Comparison of ENCODE assay signal across 8 cellular contexts in genomic region chr10:79047875-79048638, GRCh38. TPM values are rescaled to one million over a fixed set of nuclear protein-coding genes. Genes with fewer than 3 reads are reported as not detected.
DNase-seq lines count a peak whose midpoint lies in the region; TF ChIP-seq lines count a peak whose summit lies in the region.

No MANE protein-coding gene starts in this region.

- peaks cover 17% of the 10 kb centered on the region for H3K4me1 ChIP-seq in left ventricle myocardium inferior

- DNase-seq in Jurkat, Clone E6-1 (ENCODE audit: low read depth, low spot score) = peak; percentile 83
- DNase-seq in activated CD4-positive, alpha-beta T cell treated with anti-CD3 and anti-CD28 coated beads for 48 hours = peak; percentile 69
- DNase-seq in left ventricle myocardium inferior (peak; percentile 29), NCI-H2029 treated with DMSO at 0.1 percent for 48 hours (lab: John Stamatoyannopoulos, UW) (no peak), LoVo (ENCODE audit: low spot score) (no peak), MG63 (no peak), COR-L47 (lab: John Stamatoyannopoulos, UW) (no peak)
- DNase-seq in stimulated activated naive CD4-positive, alpha-beta T cell treated with Interleukin-2 at 50 U/mL for 16 hours (lab: John Stamatoyannopoulos, UW) = peak; percentile 23

- no peaks in the 10 kb centered on the region for H3K27me3 ChIP-seq in left ventricle myocardium inferior (ENCODE audit: low read depth)
- H3K27me3 ChIP-seq in MG63 = no peaks in the 10 kb centered on the region

- intact Hi-C loops in left ventricle myocardium inferior (cut with micrococcal nuclease) = no loop called here

- H3K27ac ChIP-seq in left ventricle myocardium inferior (replicated peaks) = peak overlapping the region; percentile 33

- TF ChIP-seq CTCF in left ventricle myocardium inferior (IDR thresholded peaks at IDR 0.05; ENCODE audit: borderline replicate concordance) = no peak

- H3K9me3 ChIP-seq in left ventricle myocardium inferior (replicated peaks) (no peaks in the 10 kb centered on the region), MG63 (no peaks in the 10 kb centered on the region)

- no peaks in the 10 kb centered on the region for H3K36me3 ChIP-seq in left ventricle myocardium inferior
- H3K36me3 ChIP-seq in MG63 = no peaks in the 10 kb centered on the region

- H3K4me3 ChIP-seq in Jurkat, Clone E6-1 (ENCODE audit: low read length) = peak overlapping the region; percentile 44
- H3K4me3 ChIP-seq in left ventricle myocardium inferior = no peak overlapping the region
- no peak overlapping the region for H3K4me3 ChIP-seq in MG63

RNA-seq across cellular contexts. Expression of gene ZMIZ1, which starts 20.7 kb away (rescaled TPM):
- polyA plus RNA-seq in Jurkat, Clone E6-1 (2012; ENCODE audit: insufficient read depth, insufficient read length) = 24.0 TPM
- 55.9 TPM for total RNA-seq in left ventricle myocardium inferior
- total RNA-seq in MG63 (2014; rRNA removed; shearing (Covaris generic); ENCODE audit: low replicate concordance) = 9.5 and 22.4 TPM in 2 replicates

Comparison
In these comparisons a context has a peak if more than half of its experiments do, and no peak if none do; other contexts are left out.
1. DNase-seq: peak in Jurkat, Clone E6-1 (single experiment), activated CD4-positive, alpha-beta T cell treated with anti-CD3 and anti-CD28 coated beads for 48 hours (single experiment), left ventricle myocardium inferior (single experiment) and stimulated activated naive CD4-positive, alpha-beta T cell treated with Interleukin-2 at 50 U/mL for 16 hours (single experiment); none in NCI-H2029 treated with DMSO at 0.1 percent for 48 hours (single experiment), LoVo (single experiment), MG63 (single experiment) and COR-L47 (single experiment).